Comparison of ENCODE assay signal across 9 cellular contexts in genomic region chr14:95523051-95523817, GRCh38. TPM values are rescaled to one million over a fixed set of nuclear protein-coding genes. Genes with fewer than 3 reads are reported as not detected.
A peak's percentile ranks its signal among the peaks of the same experiment; 100 is the strongest.
DNase-seq lines count a peak whose midpoint lies in the region; ATAC-seq and TF ChIP-seq lines count a peak whose summit lies in the region.
"Had no signal": no experiment of that assay in that cellular context is flagged by ENCODE, and none has a peak within 500 bp of the region (broad histone marks: within the 10 kb centered on the region; RNA-seq: fewer than 3 reads in every experiment).

No MANE protein-coding gene starts in this region.

- peak overlapping the region in 1 of 2 donors; percentile 36 for H3K27ac ChIP-seq in breast epithelium
- H3K27ac ChIP-seq in thymus (ENCODE audit: low read depth) = peak overlapping the region; percentile 77
- no peak overlapping the region for H3K27ac ChIP-seq in psoas muscle
- H3K27ac ChIP-seq: testis had no signal

- H3K4me1 ChIP-seq in breast epithelium = peaks cover 0 to 3% of the 10 kb centered on the region in 2 donors
- H3K4me1 ChIP-seq in thymus (ENCODE audit: control insufficient read depth, insufficient read depth, low read length) = peaks cover 40% of the 10 kb centered on the region
- H3K4me1 ChIP-seq in psoas muscle = peaks cover 18% of the 10 kb centered on the region

- H3K27ac Mint-ChIP-seq in MCF 10A (ENCODE audit: low read depth, unreplicated experiment) = peak overlapping the region; percentile 57
- H3K27ac Mint-ChIP-seq in activated CD8-positive, alpha-beta T cell treated with anti-CD3 and anti-CD28 coated beads, Interleukin-2, amount 10 ng/mL, durations not matched to agents 7 days and 5 days = peak overlapping the region; percentile 95

- H3K36me3 Mint-ChIP-seq in MCF 10A (ENCODE audit: insufficient read depth, unreplicated experiment) = peaks cover 2% of the 10 kb centered on the region
- peaks cover 11% of the 10 kb centered on the region for H3K36me3 Mint-ChIP-seq in activated CD8-positive, alpha-beta T cell treated with anti-CD3 and anti-CD28 coated beads, Interleukin-2, amount 10 ng/mL, durations not matched to agents 7 days and 5 days (ENCODE audit: low read depth)

- 49% methylated on average over 12 of the region's 12 CpGs for WGBS in thymus
- 73 to 78% (median 76%) methylated on average over 12 of the region's 12 CpGs for WGBS in psoas muscle, 3 donors

- H3K4me3 ChIP-seq in breast epithelium (no peak overlapping the region), fibroblast of villous mesenchyme (ENCODE audit: low read depth, low read length) (peak overlapping the region; percentile 44), thymus (ENCODE audit: low read length) (no peak overlapping the region), psoas muscle (no peak overlapping the region)
- H3K4me3 ChIP-seq: testis had no signal

- H3K27me3 ChIP-seq in breast epithelium = no peaks in the 10 kb centered on the region
- H3K27me3 ChIP-seq in thymus (ENCODE audit: control insufficient read depth, insufficient read depth) = no peaks in the 10 kb centered on the region
- no peaks in the 10 kb centered on the region for H3K27me3 ChIP-seq in psoas muscle (ENCODE audit: insufficient read depth in 3 of 3, low read length in 2 of 3)
- H3K27me3 ChIP-seq: testis had no signal

- H3K27me3 Mint-ChIP-seq in MCF 10A (ENCODE audit: insufficient read depth, unreplicated experiment) = no peaks in the 10 kb centered on the region
- H3K27me3 Mint-ChIP-seq in activated CD8-positive, alpha-beta T cell treated with anti-CD3 and anti-CD28 coated beads, Interleukin-2, amount 10 ng/mL, durations not matched to agents 7 days and 5 days (ENCODE audit: low read depth) = no peaks in the 10 kb centered on the region

- CTCF ChIA-PET in MCF 10A (lab: Yijun Ruan, JAX) = interaction anchor here (0.6 to 8.2 kb wide), 8 partner anchors 11 to 1217 kb away, joined by 3 to 162 read pairs (median 3); no protein-coding TSS in a partner anchor
- CTCF ChIA-PET in activated CD8-positive, alpha-beta T cell treated with anti-CD3 and anti-CD28 coated beads, Interleukin-2, amount 10 ng/mL, durations not matched to agents 7 days and 5 days (lab: Charles Lee) = interaction anchor here (0.7 to 15.0 kb wide), 12 partner anchors 11 to 96 kb away, joined by 3 to 199 read pairs (median 8); partner anchors contain the start of genes GLRX5 and SYNE3

- H3K9me3 ChIP-seq in breast epithelium (no peaks in the 10 kb centered on the region), thymus (ENCODE audit: control insufficient read depth) (no peaks in the 10 kb centered on the region), psoas muscle (no peaks in the 10 kb centered on the region)
- H3K9me3 ChIP-seq: testis had no signal

- no peaks in the 10 kb centered on the region for H3K9me3 Mint-ChIP-seq in MCF 10A (ENCODE audit: unreplicated experiment)
- H3K9me3 Mint-ChIP-seq in activated CD8-positive, alpha-beta T cell treated with anti-CD3 and anti-CD28 coated beads, Interleukin-2, amount 10 ng/mL, durations not matched to agents 7 days and 5 days (ENCODE audit: insufficient read depth) = no peaks in the 10 kb centered on the region

- TF ChIP-seq CTCF in MCF 10A (IDR thresholded peaks at IDR 0.05; ENCODE audit: unreplicated experiment) (no peak), breast epithelium (IDR thresholded peaks at IDR 0.05) (no peak), fibroblast of villous mesenchyme (IDR thresholded peaks at IDR 0.05; ENCODE audit: insufficient read depth, low read depth, low read length) (no peak), psoas muscle (IDR thresholded peaks at IDR 0.05) (no peak)

- DNase-seq in MCF 10A (ENCODE audit: unreplicated experiment) = no peak
- DNase-seq in breast epithelium (ENCODE audit: low spot score in 2 of 2) = no peak
- peak; percentile 72 for DNase-seq in activated CD8-positive, alpha-beta T cell treated with anti-CD3 and anti-CD28 coated beads, Interleukin-2, amount 10 ng/mL, durations not matched to agents 7 days and 5 days
- peak; percentile 88 for DNase-seq in fibroblast of villous mesenchyme (ENCODE audit: low read depth)
- no peak for DNase-seq in psoas muscle
- DNase-seq in DMS153 treated with DMSO at 0.1 percent for 48 hours (lab: John Stamatoyannopoulos, UW; ENCODE audit: unreplicated experiment) = no peak
- DNase-seq: testis had no signal

- intact Hi-C loops in MCF 10A (cut with micrococcal nuclease) (no loop called here), breast epithelium (cut with DNase I; ENCODE audit: low total_unique reads) (no loop called here), psoas muscle (cut with DNase I) (no loop called here)

- ATAC-seq in activated CD8-positive, alpha-beta T cell treated with anti-CD3 and anti-CD28 coated beads, Interleukin-2, amount 10 ng/mL, durations not matched to agents 7 days and 5 days = peak; percentile 71
- no peak for ATAC-seq in psoas muscle
- no peak for ATAC-seq in HG02763 (IDR thresholded peaks at IDR 0.05; ENCODE audit: unreplicated experiment)

- TF ChIP-seq POLR2A in breast epithelium (IDR thresholded peaks at IDR 0.05) = no peak

- TSS peak; percentile 23 for BruUV-seq in MCF 10A (replicated peaks; lab: Mats Ljungman, UMichigan)

- peaks cover 59% of the 10 kb centered on the region for H3K4me1 Mint-ChIP-seq in MCF 10A (ENCODE audit: insufficient read depth, unreplicated experiment)
- peaks cover 89% of the 10 kb centered on the region for H3K4me1 Mint-ChIP-seq in activated CD8-positive, alpha-beta T cell treated with anti-CD3 and anti-CD28 coated beads, Interleukin-2, amount 10 ng/mL, durations not matched to agents 7 days and 5 days (ENCODE audit: low read depth)

- H3K36me3 ChIP-seq in breast epithelium (no peaks in the 10 kb centered on the region), thymus (ENCODE audit: control insufficient read depth, insufficient read depth) (no peaks in the 10 kb centered on the region), psoas muscle (ENCODE audit: insufficient read depth in 1 of 2, low read depth in 1 of 2) (peaks cover 0 to 5% of the 10 kb centered on the region in 2 donors)

- POLR2A ChIA-PET in MCF 10A (lab: Yijun Ruan, JAX) = interaction anchor here (0.9 to 1.6 kb wide), 5 partner anchors 9 to 81 kb away, joined by 3 to 5 read pairs (median 3); no protein-coding TSS in a partner anchor
- POLR2A ChIA-PET in activated CD8-positive, alpha-beta T cell treated with anti-CD3 and anti-CD28 coated beads, Interleukin-2, amount 10 ng/mL, durations not matched to agents 7 days and 5 days (lab: Charles Lee) = interaction anchor here (0.7 to 3.4 kb wide), 18 partner anchors 8 to 1564 kb away, joined by 3 to 60 read pairs (median 5); partner anchors contain the start of genes DICER1 and GLRX5

- no peak overlapping the region for H3K4me3 Mint-ChIP-seq in MCF 10A (ENCODE audit: unreplicated experiment)
- H3K4me3 Mint-ChIP-seq in activated CD8-positive, alpha-beta T cell treated with anti-CD3 and anti-CD28 coated beads, Interleukin-2, amount 10 ng/mL, durations not matched to agents 7 days and 5 days = peak overlapping the region; percentile 69

RNA-seq across cellular contexts. Expression of gene SYNE3, which starts 6.8 kb away (rescaled TPM):
- total RNA-seq in MCF 10A (2022) (8.9 and 9.5 TPM in 2 replicates), breast epithelium (100 to 1,000 TPM in 1 of 3 donors, 10 to 100 TPM in 2; 13.5 to 112 (median 22.0) TPM), fibroblast of villous mesenchyme (6.5 and 10.0 TPM in 2 replicates), psoas muscle (1 to 10 TPM; 3.4 to 4.7 (median 4.1) TPM)
- 10 to 100 TPM; 91.5 TPM for total RNA-seq in activated CD8-positive, alpha-beta T cell treated with anti-CD3 and anti-CD28 coated beads, Interleukin-2, amount 10 ng/mL, durations not matched to agents 7 days and 5 days
- polyA plus RNA-seq in thymus (1.7 TPM), psoas muscle (1 to 10 TPM in 1 of 3 donors, under 1 TPM in 2; 0.45 to 1.3 (median 0.96) TPM)

RNA-seq across cellular contexts. Expression of gene GLRX5, which starts 11.6 kb away (rescaled TPM):
- total RNA-seq in MCF 10A (2022) (32.2 and 39.8 TPM in 2 replicates), breast epithelium (10 to 100 TPM; 29.1 to 36.1 (median 33.6) TPM), fibroblast of villous mesenchyme (27.7 and 35.8 TPM in 2 replicates), psoas muscle (10 to 100 TPM; 46.9 to 97.6 (median 57.0) TPM)
- 10 to 100 TPM; 52.8 to 54.6 TPM for total RNA-seq in activated CD8-positive, alpha-beta T cell treated with anti-CD3 and anti-CD28 coated beads, Interleukin-2, amount 10 ng/mL, durations not matched to agents 7 days and 5 days
- polyA plus RNA-seq in thymus (44.2 TPM), psoas muscle (10 to 100 TPM; 65.5 to 98.7 (median 68.4) TPM)

Comparison
In these comparisons a context has a peak if more than half of its experiments do, and no peak if none do; other contexts are left out.
1. DNase-seq: peak in activated CD8-positive, alpha-beta T cell treated with anti-CD3 and anti-CD28 coated beads, Interleukin-2, amount 10 ng/mL, durations not matched to agents 7 days and 5 days (single experiment) and fibroblast of villous mesenchyme (single experiment); none in MCF 10A (single experiment), breast epithelium (0 of 2), psoas muscle (0 of 2) and DMS153 treated with DMSO at 0.1 percent for 48 hours (single experiment).